Comparison of ENCODE assay signal across 1 cellular context in genomic region chr5:132766020-132766805, GRCh38.
TF ChIP-seq lines count a peak whose summit lies in the region.

No MANE protein-coding gene starts in this region.

TF ChIP-seq in GM23338, 12 proteins besides CTCF, POLR2A, EP300 and RAD21 (continued from another document):
- TF ChIP-seq ETS1 (IDR thresholded peaks at IDR 0.05) = no peak
- TF ChIP-seq EZH2phosphoT487 (IDR thresholded peaks at IDR 0.05; ENCODE audit: unreplicated experiment) = no peak
- TF ChIP-seq NANOG (IDR thresholded peaks at IDR 0.05; ENCODE audit: borderline replicate concordance) = no peak
- no peak for TF ChIP-seq ZNF462 (CRISPR knock-in tag; IDR thresholded peaks at IDR 0.05)
TF ChIP-seq in GM23338: peak in this region for 0.
